17 cellular contexts compared by ENCODE assay signal in genomic region chr1:46530791-46531409, GRCh38. TPM values are rescaled to one million over a fixed set of nuclear protein-coding genes. Genes with fewer than 3 reads are reported as not detected.
DNase-seq lines count a peak whose midpoint lies in the region; ATAC-seq, FAIRE-seq and TF ChIP-seq lines count a peak whose summit lies in the region.
"Had no signal": no experiment of that assay in that cellular context is flagged by ENCODE, and none has a peak within 500 bp of the region (broad histone marks: within the 10 kb centered on the region; RNA-seq: fewer than 3 reads in every experiment).

No MANE protein-coding gene starts in this region.

- no peak for ATAC-seq in IMR-90 (ENCODE audit: low read depth)
- no peak for ATAC-seq in natural killer cell treated with Interleukin-12 subunit alpha and Interleukin-12 subunit beta and Interleukin-15 and Interleukin-18, amount 100 ng/mL, for 72 hours
- ATAC-seq in HG03521 (IDR thresholded peaks at IDR 0.05; ENCODE audit: unreplicated experiment): no peak
- ATAC-seq: left ventricle myocardium superior had no signal

- H3K23ac ChIP-seq in IMR-90 (ENCODE audit: low read depth, low read length): no peak overlapping the region
- H3K23ac ChIP-seq in H1 (ENCODE audit: insufficient read length): no peak overlapping the region

- no peak overlapping the region for H3K56ac ChIP-seq in IMR-90 (ENCODE audit: extremely low read depth, insufficient read depth, low read length)
- H3K56ac ChIP-seq in H1 (replicated peaks; ENCODE audit: insufficient read length, low read depth, low read length): no peak overlapping the region

- H2BK120ac ChIP-seq in IMR-90 (ENCODE audit: low read depth, low read length) (no peak overlapping the region), H1 (replicated peaks; ENCODE audit: low read depth, low read length) (no peak overlapping the region)

- H2BK15ac ChIP-seq in IMR-90 (ENCODE audit: low read depth, low read length) (no peak overlapping the region), H1 (ENCODE audit: low read length) (peak overlapping the region; percentile 31; the same call in 1 of the 2 replicates)

- POLR2A ChIA-PET in IMR-90 (lab: Charles Lee; ENCODE audit: unreplicated experiment) (no interaction called here), H1 (lab: Charles Lee; ENCODE audit: partially characterized antibody) (interaction anchor here (0.6 to 1.2 kb wide), 4 partner anchors 12 to 87 kb away, joined by 3 to 5 read pairs (median 4); no protein-coding TSS in a partner anchor)

- H3K4me1 Mint-ChIP-seq in natural killer cell treated with Interleukin-12 subunit alpha and Interleukin-12 subunit beta and Interleukin-15 and Interleukin-18, amount 100 ng/mL, for 72 hours (ENCODE audit: low read depth in 2 of 2): peaks cover 17 to 22% of the 10 kb centered on the region in 2 donors

- no peak for FAIRE-seq in H1 (lab: Jason Lieb, UNC)
- FAIRE-seq: astrocyte, endometrium had no signal

- dilution Hi-C loops in IMR-90 (cut with HindIII; ENCODE audit: low sequenced_read_pairs, unreplicated experiment): no loop called here

- TF ChIP-seq POLR2A in IMR-90 (IDR thresholded peaks at IDR 0.05; ENCODE audit: low read depth, low read length) (no peak), H1 (IDR thresholded peaks at IDR 0.05; ENCODE audit: control extremely low read depth in 1 of 2, low read depth in 2 of 2, low read length in 2 of 2) (no peak), lower leg skin (IDR thresholded peaks at IDR 0.05) (no peak)

- H3K4me1 ChIP-seq in IMR-90 (ENCODE audit: control insufficient read depth, insufficient read depth, low read length) (no peaks in the 10 kb centered on the region), H1 (replicated peaks in 1 of 4; ENCODE audit: control insufficient read depth in 3 of 4, insufficient read depth in 4 of 4, low read length in 3 of 4) (peaks cover 5 to 13% (median 9%) of the 10 kb centered on the region in 4 experiments)

- peak overlapping the region; percentile 7 for H3K4me3 Mint-ChIP-seq in natural killer cell treated with Interleukin-12 subunit alpha and Interleukin-12 subunit beta and Interleukin-15 and Interleukin-18, amount 100 ng/mL, for 72 hours

- H3K14ac ChIP-seq in IMR-90 (replicated peaks; ENCODE audit: low read depth, low read length) (no peak overlapping the region), H1 (ENCODE audit: insufficient read length) (no peak overlapping the region)

- H2BK20ac ChIP-seq in IMR-90 (ENCODE audit: low read depth, low read length): no peak overlapping the region
- no peak overlapping the region for H2BK20ac ChIP-seq in H1 (ENCODE audit: low read length)

- no TSS peak for BruUV-seq in IMR-90 (replicated peaks; lab: Mats Ljungman, UMichigan)

- no peak overlapping the region for H3K9ac ChIP-seq in IMR-90 (ENCODE audit: low read depth, low read length)
- H3K9ac ChIP-seq in H1 (replicated peaks in 1 of 4; ENCODE audit: extremely low read depth in 1 of 4, low read depth in 3 of 4, low read length in 3 of 4): no peak overlapping the region

- TF ChIP-seq CTCF in IMR-90 (conservative IDR thresholded peaks at IDR 0.05; ENCODE audit: low read depth, low read length) (peak; percentile 21; the same call in 1 of the 2 replicates), H1 (IDR thresholded peaks at IDR 0.05; ENCODE audit: control extremely low read depth in 1 of 3, insufficient read depth in 1 of 3, low read depth in 1 of 3, low read length in 3 of 3) (peak in 2 of 3 experiments; percentile 33 to 42; a peak in 3 of 4 replicates), lower leg skin (IDR thresholded peaks at IDR 0.05) (no peak), GM10266 (IDR thresholded peaks at IDR 0.05; ENCODE audit: control insufficient read depth, insufficient read depth, low read depth, missing control alignments) (no peak)

- no peaks in the 10 kb centered on the region for H3K36me3 ChIP-seq in IMR-90 (ENCODE audit: control insufficient read depth, insufficient read depth, low read length)
- H3K36me3 ChIP-seq in H1 (ENCODE audit: control insufficient read depth in 2 of 4, insufficient read depth in 4 of 4, low read length in 3 of 4): no peaks in the 10 kb centered on the region
- H3K36me3 ChIP-seq: thyroid gland had no signal

- CTCF ChIA-PET in IMR-90 (lab: Yijun Ruan, JAX): no interaction called here
- CTCF ChIA-PET in H1 (lab: Charles Lee; ENCODE audit: partially characterized antibody): interaction anchor here (0.6 to 25.0 kb wide), 23 partner anchors 11 to 217 kb away, joined by 3 to 1068 read pairs (median 4); partner anchors contain the start of genes DMBX1, KNCN and MKNK1

- peaks cover 17 to 20% of the 10 kb centered on the region in 2 donors for H3K27me3 Mint-ChIP-seq in natural killer cell treated with Interleukin-12 subunit alpha and Interleukin-12 subunit beta and Interleukin-15 and Interleukin-18, amount 100 ng/mL, for 72 hours

- H3K4me2 ChIP-seq in IMR-90 (ENCODE audit: low read depth, low read length) (no peak overlapping the region), H1 (ENCODE audit: insufficient read depth in 1 of 2, low read depth in 2 of 2, low read length in 2 of 2) (0 out of 4 replicates have a peak overlapping the region, but pooled peaks of 1 of the 2 experiments have one; percentile 26)

- H4K8ac ChIP-seq in IMR-90 (ENCODE audit: low read depth in 2 of 2, low read length in 2 of 2) (no peak overlapping the region), H1 (ENCODE audit: extremely low read depth, insufficient read depth, low read length) (no peak overlapping the region)

- in situ Hi-C loops in IMR-90 (cut with MboI; ENCODE audit: low sequenced_read_pairs): no loop called here

- H2AK9ac ChIP-seq in IMR-90 (replicated peaks; ENCODE audit: low read depth, low read length, poor library complexity): no peak overlapping the region

- H3K27me3 ChIP-seq in IMR-90 (ENCODE audit: control insufficient read depth, insufficient read depth, low read length) (peaks cover 65% of the 10 kb centered on the region), H1 (replicated peaks in 1 of 4; ENCODE audit: control insufficient read depth in 3 of 4, extremely low read depth in 1 of 4, insufficient read depth in 3 of 4, low read length in 3 of 4) (peaks cover 28 to 92% (median 74%) of the 10 kb centered on the region in 4 experiments)
- H3K27me3 ChIP-seq: thyroid gland had no signal

- H3K9me3 ChIP-seq in IMR-90 (ENCODE audit: control insufficient read depth, insufficient read depth, low read length) (no peaks in the 10 kb centered on the region), H1 (ENCODE audit: insufficient read depth in 2 of 2, low read depth in 1 of 2, low read length in 1 of 2) (no peaks in the 10 kb centered on the region)
- H3K9me3 ChIP-seq: thyroid gland had no signal

- no peak overlapping the region for H2AFZ ChIP-seq in IMR-90 (replicated peaks; ENCODE audit: low read length, poor library complexity)
- no peak overlapping the region for H2AFZ ChIP-seq in H1 (ENCODE audit: low read length)

- WGBS in IMR-90 (ENCODE audit: extremely low coverage in 2 of 2, insufficient read length in 1 of 2), 2 experiments: 80% methylated on average over 1 of the region's 6 CpGs; no CpG with 5 or more reads in 1 of the 2 experiments
- WGBS in H1 (ENCODE audit: extremely low coverage in 1 of 2, insufficient coverage in 1 of 2, insufficient read length in 1 of 2, insufficient replicate concordance in 2 of 2, low coverage in 1 of 2, low lambda C conversion rate in 2 of 2, missing lambda C conversion rate in 1 of 2), 2 experiments: 51% methylated on average over 6 of the region's 6 CpGs; no CpG with 5 or more reads in 1 of the 2 experiments
- WGBS in lower leg skin, 2 donors: 65 to 68% methylated on average over 6 of the region's 6 CpGs

- H3K79me2 ChIP-seq in H1 (ENCODE audit: control insufficient read depth in 1 of 2, insufficient read depth in 2 of 2, low read length in 2 of 2): no peaks in the 10 kb centered on the region

- no peak overlapping the region for H3K4me3 ChIP-seq in IMR-90 (ENCODE audit: insufficient read depth, low read depth, low read length)
- no peak overlapping the region for H3K4me3 ChIP-seq in H1 (ENCODE audit: extremely low read depth in 1 of 4, insufficient read depth in 2 of 4, low read depth in 3 of 4, low read length in 4 of 4)
- no peak overlapping the region for H3K4me3 ChIP-seq in lower leg skin (ENCODE audit: low read depth, poor library complexity, severe bottlenecking)
- H3K4me3 ChIP-seq: thyroid gland had no signal

- H4K91ac ChIP-seq in IMR-90 (ENCODE audit: insufficient read depth, low read depth, low read length) (no peak overlapping the region), H1 (replicated peaks; ENCODE audit: insufficient read length, low read length) (no peak overlapping the region)

- no peak overlapping the region for H2BK12ac ChIP-seq in H1 (ENCODE audit: low read depth, low read length)

- peak; percentile 25 for DNase-seq in DMS 273 (lab: John Stamatoyannopoulos, UW; ENCODE audit: unreplicated experiment)
- no peak for DNase-seq in DMS 273 treated with DMSO at 0.1 percent for 48 hours (lab: John Stamatoyannopoulos, UW)
- DNase-seq in IMR-90: no peak
- DNase-seq in H1 (ENCODE audit: low read depth in 1 of 2, low spot score in 2 of 2): no peak
- DNase-seq in natural killer cell treated with Interleukin-12 subunit alpha and Interleukin-12 subunit beta and Interleukin-15 and Interleukin-18, amount 100 ng/mL, for 72 hours (ENCODE audit: low spot score): no peak
- no peak for DNase-seq in lower leg skin (ENCODE audit: low spot score in 2 of 2)
- no peak for DNase-seq in GM10266 (ENCODE audit: extremely low spot score)
- DNase-seq: activated CD4-positive, alpha-beta T cell treated with anti-CD3 and anti-CD28 coated beads for 4 hours; Karpas-422; left ventricle myocardium superior; NCI-H2029 treated with DMSO at 0.1 percent for 48 hours; SW 1271; thyroid gland had no signal

- H3K36me3 Mint-ChIP-seq in natural killer cell treated with Interleukin-12 subunit alpha and Interleukin-12 subunit beta and Interleukin-15 and Interleukin-18, amount 100 ng/mL, for 72 hours: no peaks in the 10 kb centered on the region

- no peak overlapping the region for H4K5ac ChIP-seq in IMR-90 (ENCODE audit: low read depth, low read length)
- H4K5ac ChIP-seq in H1 (ENCODE audit: insufficient read length, low read depth, low read length): no peak overlapping the region

- no peak overlapping the region for H2AK5ac ChIP-seq in IMR-90 (ENCODE audit: low read depth, low read length)
- H2AK5ac ChIP-seq in H1 (ENCODE audit: low read depth, low read length): no peak overlapping the region

- TF ChIP-seq RAD21 in IMR-90 (IDR thresholded peaks at IDR 0.05; ENCODE audit: low read length) (peak; percentile 20; the same call in 1 of the 2 replicates), H1 (IDR thresholded peaks at IDR 0.05 in 1 of 2, conservative IDR thresholded peaks at IDR 0.05 in 1 of 2; ENCODE audit: low read depth in 2 of 2, low read length in 2 of 2) (peak; percentile 33 to 41; a peak in 3 of 4 replicates)

- H3K27ac Mint-ChIP-seq in natural killer cell treated with Interleukin-12 subunit alpha and Interleukin-12 subunit beta and Interleukin-15 and Interleukin-18, amount 100 ng/mL, for 72 hours: no peak overlapping the region

- H2BK5ac ChIP-seq in IMR-90 (ENCODE audit: low read depth, low read length, poor library complexity, severe bottlenecking) (no peak overlapping the region), H1 (ENCODE audit: low read depth, low read length) (no peak overlapping the region)

- H4K20me1 ChIP-seq in IMR-90 (ENCODE audit: insufficient read depth, low read length) (no peaks in the 10 kb centered on the region), H1 (replicated peaks in 1 of 2; ENCODE audit: control insufficient read depth in 1 of 2, insufficient read depth in 2 of 2, low read length in 2 of 2) (peaks cover 2 to 3% of the 10 kb centered on the region in 2 experiments)

- TF ChIP-seq EP300 in H1 (IDR thresholded peaks at IDR 0.05; ENCODE audit: borderline replicate concordance in 1 of 2, low read depth in 2 of 2, low read length in 2 of 2): no peak

- no peak overlapping the region for H3K18ac ChIP-seq in IMR-90 (ENCODE audit: low read depth, low read length)
- H3K18ac ChIP-seq in H1 (ENCODE audit: extremely low read depth, low read length): no peak overlapping the region

- H3K4ac ChIP-seq in IMR-90 (ENCODE audit: low read depth, low read length) (no peak overlapping the region), H1 (replicated peaks; ENCODE audit: insufficient read length, low read depth, low read length) (no peak overlapping the region)

- no peak overlapping the region for H3K27ac ChIP-seq in IMR-90 (ENCODE audit: insufficient read depth, low read length)
- H3K27ac ChIP-seq in H1 (ENCODE audit: low read depth, low read length): no peak overlapping the region
- H3K27ac ChIP-seq: 22Rv1, thyroid gland had no signal

- H3K23me2 ChIP-seq in H1 (ENCODE audit: low read depth, low read length): peaks cover 7% of the 10 kb centered on the region; the same call in 1 of the 2 replicates

- intact Hi-C loops in IMR-90 (cut with micrococcal nuclease) (loop anchor here (10.0 kb wide), 1 partner anchor 644 kb away; no protein-coding TSS in a partner anchor), lower leg skin (cut with DNase I; ENCODE audit: low total_unique reads) (loop anchor here (10.0 kb wide), 1 partner anchor 194 kb away; no protein-coding TSS in a partner anchor)

- H3K79me1 ChIP-seq in IMR-90 (ENCODE audit: low read depth in 1 of 2, low read length in 2 of 2): no peaks in the 10 kb centered on the region
- H3K79me1 ChIP-seq in H1 (ENCODE audit: low read depth, low read length): no peaks in the 10 kb centered on the region

- H3K9me1 ChIP-seq in IMR-90 (ENCODE audit: insufficient read depth, low read length): no peaks in the 10 kb centered on the region

- no peaks in the 10 kb centered on the region for H3K9me3 Mint-ChIP-seq in natural killer cell treated with Interleukin-12 subunit alpha and Interleukin-12 subunit beta and Interleukin-15 and Interleukin-18, amount 100 ng/mL, for 72 hours

RNA-seq across cellular contexts. Expression of gene KNCN, which starts 20.5 kb away (rescaled TPM):
- total RNA-seq in IMR-90 (2012; rRNA removed) (not detected in 2 replicates), lower leg skin (not detected)
- polyA plus RNA-seq in IMR-90 (2012; rRNA removed) (not detected in 2 replicates), H1 (2011; rRNA removed) (not detected in 2 replicates)
- not detected in 2 replicates for polyA plus RNA-seq in IMR-90 (2012; cell fraction: cytosol; rRNA removed)
- not detected in 2 replicates for polyA plus RNA-seq in IMR-90 (2012; cell fraction: nucleus; rRNA removed; ENCODE audit: low replicate concordance)
- not detected in 2 replicates for total RNA-seq in H1 (2021; fragmentation: NEBNext Ultra II Directional; extraction: Animal tissue kit (Norgen Biotek cat#: 25700))
- not detected for polyA plus RNA-seq in H1 (2011; cell fraction: cytosol; rRNA removed)
- polyA plus RNA-seq in H1 (2011; cell fraction: nucleus; rRNA removed): not detected
- not detected in 4 replicates for polyA plus RNA-seq in H1 (2012, experiment 1 of 2)
- polyA plus RNA-seq in H1 (2012, experiment 2 of 2): not detected
- not detected for polyA plus RNA-seq in H1 (2013, experiment 1 of 2)
- polyA plus RNA-seq in H1 (2013, experiment 2 of 2): not detected
- not detected in 2 replicates for polyA minus RNA-seq in H1 (2011; rRNA and poly(A)+ RNA removed)
- polyA minus RNA-seq in H1 (2011; cell fraction: cytosol; rRNA and poly(A)+ RNA removed): not detected
- not detected for polyA minus RNA-seq in H1 (2011; cell fraction: nucleus; rRNA and poly(A)+ RNA removed)
- total RNA-seq in natural killer cell treated with Interleukin-12 subunit alpha and Interleukin-12 subunit beta and Interleukin-15 and Interleukin-18, amount 100 ng/mL, for 72 hours: not detected
- total RNA-seq: astrocyte, left ventricle myocardium superior, thyroid gland had no signal

RNA-seq across cellular contexts. Expression of gene DMBX1, which starts 41.3 kb away (rescaled TPM):
- total RNA-seq in IMR-90 (2012; rRNA removed): not detected in 2 replicates
- not detected in 2 replicates for polyA plus RNA-seq in IMR-90 (2012; rRNA removed)
- polyA plus RNA-seq in IMR-90 (2012; cell fraction: cytosol; rRNA removed): not detected in 2 replicates
- not detected in 2 replicates for polyA plus RNA-seq in IMR-90 (2012; cell fraction: nucleus; rRNA removed; ENCODE audit: low replicate concordance)
- total RNA-seq in H1 (2021; fragmentation: NEBNext Ultra II Directional; extraction: Animal tissue kit (Norgen Biotek cat#: 25700)): 0.30 TPM in 1 of 2 replicates, not detected in the other
- polyA plus RNA-seq in H1 (2011; rRNA removed): 0.23 and 0.36 TPM in 2 replicates
- polyA plus RNA-seq in H1 (2011; cell fraction: cytosol; rRNA removed): 0.26 TPM
- polyA plus RNA-seq in H1 (2011; cell fraction: nucleus; rRNA removed): 0.53 TPM
- polyA plus RNA-seq in H1 (2012, experiment 1 of 2): 0.24 to 0.30 TPM (median 0.27 TPM) in 4 replicates
- 0.12 TPM for polyA plus RNA-seq in H1 (2012, experiment 2 of 2)
- 0.06 TPM for polyA plus RNA-seq in H1 (2013, experiment 1 of 2)
- 0.09 TPM for polyA plus RNA-seq in H1 (2013, experiment 2 of 2)
- 0.07 and 0.41 TPM in 2 replicates for polyA minus RNA-seq in H1 (2011; rRNA and poly(A)+ RNA removed)
- 0.51 TPM for polyA minus RNA-seq in H1 (2011; cell fraction: cytosol; rRNA and poly(A)+ RNA removed)
- polyA minus RNA-seq in H1 (2011; cell fraction: nucleus; rRNA and poly(A)+ RNA removed): 0.20 TPM
- under 1 TPM; 0.26 to 0.47 TPM for total RNA-seq in natural killer cell treated with Interleukin-12 subunit alpha and Interleukin-12 subunit beta and Interleukin-15 and Interleukin-18, amount 100 ng/mL, for 72 hours
- under 1 TPM in 3 of 4 donors, not detected in 1; 0.12 to 0.51 (median 0.42) TPM for total RNA-seq in lower leg skin
- total RNA-seq: left ventricle myocardium superior, thyroid gland had no signal

Comparison
In these comparisons a context has a peak if more than half of its experiments do, and no peak if none do; other contexts are left out.
1. CTCF ChIP-seq: peak in IMR-90 (single experiment) and H1 (2 of 3); none in lower leg skin (0 of 3) and GM10266 (single experiment).